Comparison of ENCODE assay signal across 22 cellular contexts in the genomic region with DNA sequence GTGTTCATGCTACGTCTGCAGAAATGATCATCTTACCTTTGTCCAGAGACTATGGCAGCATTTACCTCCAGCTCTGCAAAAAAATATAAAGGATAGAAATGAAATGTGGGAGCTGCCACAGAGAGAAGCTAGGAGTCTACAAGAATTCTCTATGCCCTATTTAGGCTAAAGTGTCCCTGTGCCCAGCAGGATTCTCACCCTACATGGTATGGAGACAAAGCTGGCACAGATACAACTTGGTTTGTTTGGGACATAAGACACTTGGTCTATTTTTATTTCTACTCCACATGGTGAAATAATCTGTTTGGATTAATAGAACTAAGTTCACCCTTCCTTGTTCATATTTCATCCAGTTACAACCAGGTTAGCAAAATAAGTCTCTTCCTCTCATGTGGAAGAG. TPM values are rescaled to one million over a fixed set of nuclear protein-coding genes. Genes with fewer than 3 reads are reported as not detected.
DNase-seq lines count a peak whose midpoint lies in the region; ATAC-seq and TF ChIP-seq lines count a peak whose summit lies in the region.
"Had no signal": no experiment of that assay in that cellular context is flagged by ENCODE, and none has a peak within 500 bp of the region (broad histone marks: within the 10 kb centered on the region; RNA-seq: fewer than 3 reads in every experiment).

No MANE protein-coding gene starts in this region.

- no peak overlapping the region for H3K27ac Mint-ChIP-seq in activated CD8-positive, alpha-beta T cell treated with anti-CD3 and anti-CD28 coated beads, Interleukin-2, amount 10 ng/mL, durations not matched to agents 7 days and 5 days
- H3K27ac Mint-ChIP-seq: CD8-positive, alpha-beta T cell; GM23338; H9 had no signal

- H3K36me3 Mint-ChIP-seq in activated CD8-positive, alpha-beta T cell treated with anti-CD3 and anti-CD28 coated beads, Interleukin-2, amount 10 ng/mL, durations not matched to agents 7 days and 5 days (ENCODE audit: low read depth), result peaks cover 12% of the 10 kb centered on the region

- H3K9me3 ChIP-seq in heart left ventricle, result no peaks in the 10 kb centered on the region
- H3K9me3 ChIP-seq in gastroesophageal sphincter, result no peaks in the 10 kb centered on the region
- no peaks in the 10 kb centered on the region for H3K9me3 ChIP-seq in right atrium auricular region
- no peaks in the 10 kb centered on the region for H3K9me3 ChIP-seq in stomach smooth muscle (ENCODE audit: control insufficient read depth in 2 of 2, low read length in 2 of 2)
- H3K9me3 ChIP-seq: A549, Caco-2 had no signal

- no peaks in the 10 kb centered on the region for H3K27me3 ChIP-seq in heart left ventricle
- H3K27me3 ChIP-seq in gastroesophageal sphincter, result no peaks in the 10 kb centered on the region
- no peaks in the 10 kb centered on the region for H3K27me3 ChIP-seq in right atrium auricular region
- no peaks in the 10 kb centered on the region for H3K27me3 ChIP-seq in stomach smooth muscle (ENCODE audit: control insufficient read depth in 1 of 2, insufficient read depth in 2 of 2, low read length in 2 of 2)

- H3K4me3 ChIP-seq in heart left ventricle (no peak overlapping the region), gastroesophageal sphincter (no peak overlapping the region), right atrium auricular region (peak overlapping the region in 1 of 2 donors; percentile 3), stomach smooth muscle (ENCODE audit: low read length in 2 of 2) (peak overlapping the region in 1 of 2 donors; percentile 54)
- H3K4me3 ChIP-seq: A549, GM12878, GM23338 had no signal

- peak overlapping the region in 1 of 2 donors; percentile 52 for H3K9ac ChIP-seq in stomach smooth muscle (ENCODE audit: low read length in 2 of 2)

- H3K27ac ChIP-seq in heart left ventricle (no peak overlapping the region), gastroesophageal sphincter (peak overlapping the region; percentile 26 to 63 (median 60)), right atrium auricular region (peak overlapping the region; percentile 33 to 60), stomach smooth muscle (ENCODE audit: low read length) (peak overlapping the region; percentile 68)
- H3K27ac ChIP-seq: A549 had no signal

- no peaks in the 10 kb centered on the region for H3K9me3 Mint-ChIP-seq in activated CD8-positive, alpha-beta T cell treated with anti-CD3 and anti-CD28 coated beads, Interleukin-2, amount 10 ng/mL, durations not matched to agents 7 days and 5 days (ENCODE audit: insufficient read depth)
- H3K9me3 Mint-ChIP-seq: CD8-positive, alpha-beta T cell; GM23338; H9 had no signal

- peaks cover 0 to 80% (median 74%) of the 10 kb centered on the region in 9 donors for H3K36me3 ChIP-seq in heart left ventricle
- peaks cover 0 to 56% of the 10 kb centered on the region in 2 donors for H3K36me3 ChIP-seq in gastroesophageal sphincter
- H3K36me3 ChIP-seq in right atrium auricular region, result peaks cover 7% of the 10 kb centered on the region
- H3K36me3 ChIP-seq in stomach smooth muscle (ENCODE audit: control insufficient read depth in 2 of 2, insufficient read depth in 2 of 2, low read length in 2 of 2), result peaks cover 0 to 11% of the 10 kb centered on the region in 2 donors

- POLR2A ChIA-PET in activated CD8-positive, alpha-beta T cell treated with anti-CD3 and anti-CD28 coated beads, Interleukin-2, amount 10 ng/mL, durations not matched to agents 7 days and 5 days (lab: Charles Lee), result no interaction called here

- DNase-seq in heart left ventricle (no peak), cardiac septum (ENCODE audit: low spot score) (no peak), right atrium auricular region (ENCODE audit: low spot score) (no peak), DMS153 treated with DMSO at 0.1 percent for 48 hours (lab: John Stamatoyannopoulos, UW; ENCODE audit: unreplicated experiment) (no peak), nucleus accumbens (lab: John Stamatoyannopoulos, UW) (no peak)
- DNase-seq in activated CD8-positive, alpha-beta T cell treated with anti-CD3 and anti-CD28 coated beads, Interleukin-2, amount 10 ng/mL, durations not matched to agents 7 days and 5 days, result no peak
- DNase-seq: 8988T; ACHN; C1 segment of cervical spinal cord; Caco-2; CD8-positive, alpha-beta T cell; DMS153; DMS79; EL; GDM1; H9 had no signal

- intact Hi-C loops in heart left ventricle (cut with DNase I), result no loop called here
- intact Hi-C loops in cardiac septum (cut with DNase I), result no loop called here

- TF ChIP-seq CTCF in heart left ventricle (IDR thresholded peaks at IDR 0.05) (no peak), gastroesophageal sphincter (IDR thresholded peaks at IDR 0.05) (no peak), right atrium auricular region (IDR thresholded peaks at IDR 0.05) (no peak)

- H3K4me1 ChIP-seq in heart left ventricle (peaks cover 0 to 21% (median 2%) of the 10 kb centered on the region in 12 donors), gastroesophageal sphincter (peaks cover 8 to 51% (median 12%) of the 10 kb centered on the region in 3 donors), right atrium auricular region (no peaks in the 10 kb centered on the region), stomach smooth muscle (ENCODE audit: control insufficient read depth, insufficient read depth, low read length) (peaks cover 12% of the 10 kb centered on the region)
- H3K4me1 ChIP-seq: A549, Caco-2 had no signal

- no peaks in the 10 kb centered on the region for H3K27me3 Mint-ChIP-seq in activated CD8-positive, alpha-beta T cell treated with anti-CD3 and anti-CD28 coated beads, Interleukin-2, amount 10 ng/mL, durations not matched to agents 7 days and 5 days (ENCODE audit: low read depth)

- TF ChIP-seq EP300 in gastroesophageal sphincter (IDR thresholded peaks at IDR 0.05), result no peak

- CTCF ChIA-PET in activated CD8-positive, alpha-beta T cell treated with anti-CD3 and anti-CD28 coated beads, Interleukin-2, amount 10 ng/mL, durations not matched to agents 7 days and 5 days (lab: Charles Lee), result interaction anchor here (1.3 to 1.4 kb wide), 2 partner anchors 37 to 420 kb away, joined by 4 to 5 read pairs; no protein-coding TSS in a partner anchor

- no peaks in the 10 kb centered on the region for H3K4me1 Mint-ChIP-seq in activated CD8-positive, alpha-beta T cell treated with anti-CD3 and anti-CD28 coated beads, Interleukin-2, amount 10 ng/mL, durations not matched to agents 7 days and 5 days (ENCODE audit: low read depth)
- H3K4me1 Mint-ChIP-seq: GM23338, H9 had no signal

- 67 to 89% (median 76%) methylated on average over 1 of the region's 1 CpG for WGBS in heart left ventricle, 4 donors
- WGBS in gastroesophageal sphincter (ENCODE audit: low coverage in 1 of 2), 2 donors, result 50% methylated on average over 1 of the region's 1 CpG

- H3K4me3 Mint-ChIP-seq in activated CD8-positive, alpha-beta T cell treated with anti-CD3 and anti-CD28 coated beads, Interleukin-2, amount 10 ng/mL, durations not matched to agents 7 days and 5 days, result no peak overlapping the region
- H3K4me3 Mint-ChIP-seq: CD8-positive, alpha-beta T cell; GM23338; H9 had no signal

- ATAC-seq in heart left ventricle (peak in 3 of 4 donors; percentile 14 to 69 (median 66)), gastroesophageal sphincter (peak; percentile 34)
- ATAC-seq in activated CD8-positive, alpha-beta T cell treated with anti-CD3 and anti-CD28 coated beads, Interleukin-2, amount 10 ng/mL, durations not matched to agents 7 days and 5 days, result no peak
- ATAC-seq: A549; CD8-positive, alpha-beta T cell; GM12878; GM23338; HCT116 had no signal

- TF ChIP-seq POLR2A in heart left ventricle (IDR thresholded peaks at IDR 0.05) (no peak), gastroesophageal sphincter (IDR thresholded peaks at IDR 0.05) (no peak)

RNA-seq across cellular contexts. Expression of gene TP53INP2, which starts 28.4 kb away (rescaled TPM):
- 100 to 1,000 TPM in 5 of 9 donors, 10 to 100 TPM in 4; 70.4 to 176 (median 111) TPM for total RNA-seq in heart left ventricle
- polyA plus RNA-seq in heart left ventricle, result 10 to 100 TPM; 54.6 to 93.7 TPM
- total RNA-seq in cardiac septum, result 117 TPM
- total RNA-seq in gastroesophageal sphincter, result 10 to 100 TPM; 22.8 to 67.8 (median 53.0) TPM
- 10 to 100 TPM; 59.5 to 66.0 TPM for total RNA-seq in right atrium auricular region
- 1 to 10 TPM; 2.0 to 2.1 TPM for total RNA-seq in activated CD8-positive, alpha-beta T cell treated with anti-CD3 and anti-CD28 coated beads, Interleukin-2, amount 10 ng/mL, durations not matched to agents 7 days and 5 days

RNA-seq across cellular contexts. Expression of gene PIGU, which starts 55.6 kb away (rescaled TPM):
- total RNA-seq in heart left ventricle (10 to 100 TPM; 10.8 to 20.8 (median 15.0) TPM), cardiac septum (11.0 TPM), gastroesophageal sphincter (10 to 100 TPM in 3 of 4 donors, 1 to 10 TPM in 1; 5.4 to 11.8 (median 10.8) TPM), right atrium auricular region (10 to 100 TPM; 16.6 to 17.7 TPM)
- 10 to 100 TPM; 21.0 to 24.8 TPM for polyA plus RNA-seq in heart left ventricle
- 10 to 100 TPM; 19.1 to 21.2 TPM for total RNA-seq in activated CD8-positive, alpha-beta T cell treated with anti-CD3 and anti-CD28 coated beads, Interleukin-2, amount 10 ng/mL, durations not matched to agents 7 days and 5 days

Comparison
In these comparisons a context has a peak if more than half of its experiments do, and no peak if none do; other contexts are left out.
1. H3K27ac ChIP-seq: peak in gastroesophageal sphincter (4 of 4), right atrium auricular region (2 of 2) and stomach smooth muscle (single experiment); none in heart left ventricle (0 of 12).
2. RNA of gene TP53INP2, which starts 28.4 kb away (total RNA-seq): 117 TPM in cardiac septum (single experiment), 70.4 to 176 TPM in heart left ventricle, 59.5 to 66.0 TPM in right atrium auricular region and 22.8 to 67.8 TPM in gastroesophageal sphincter; 2.0 to 2.1 TPM in activated CD8-positive, alpha-beta T cell treated with anti-CD3 and anti-CD28 coated beads, Interleukin-2, amount 10 ng/mL, durations not matched to agents 7 days and 5 days; every median in the first group is over 4 times any median in the second.